ENCODE assay signal across 24 cellular contexts in genomic region chr3:45741247-45741646, GRCh38. TPM values are rescaled to one million over a fixed set of nuclear protein-coding genes. Genes with fewer than 3 reads are reported as not detected.
DNase-seq lines count a peak whose midpoint lies in the region; ATAC-seq lines count a peak whose summit lies in the region.
"Had no signal": no experiment of that assay in that cellular context is flagged by ENCODE, and none has a peak within 500 bp of the region (broad histone marks: within the 10 kb centered on the region; RNA-seq: fewer than 3 reads in every experiment).

No MANE protein-coding gene starts in this region.

- peak overlapping the region; percentile 92 for H3K27ac Mint-ChIP-seq in activated naive CD4-positive, alpha-beta T cell treated with anti-CD3 and anti-CD28 coated beads, Interleukin-2, amount 50 U/mL, for 24 hours
- peak overlapping the region; percentile 50 for H3K27ac Mint-ChIP-seq in activated naive CD8-positive, alpha-beta T cell treated with anti-CD3 and anti-CD28 coated beads, Interleukin-2, amount 10 ng/mL, durations not matched to agents 7 days and 5 days
- H3K27ac Mint-ChIP-seq in stimulated activated memory B cell treated with anti-CD40 and anti-IgM and Interleukin-4, amounts not matched to agents 10 μg/mL and 1 μg/mL and 100 μg/mL, for 72 hours: peak overlapping the region; percentile 45
- H3K27ac Mint-ChIP-seq: mesothelial cell of epicardium had no signal

- peaks cover 41% of the 10 kb centered on the region for H3K4me1 ChIP-seq in HUES48 (ENCODE audit: control insufficient read depth, insufficient read depth, low read length)
- H3K4me1 ChIP-seq: foreskin keratinocyte, upper lobe of right lung had no signal

- ATAC-seq in activated naive CD8-positive, alpha-beta T cell treated with anti-CD3 and anti-CD28 coated beads, Interleukin-2, amount 10 ng/mL, durations not matched to agents 7 days and 5 days (ENCODE audit: low read depth): no peak
- no peak for ATAC-seq in stimulated activated memory B cell treated with anti-CD40 and anti-IgM and Interleukin-4, amounts not matched to agents 10 μg/mL and 1 μg/mL and 100 μg/mL, for 72 hours
- ATAC-seq: foreskin keratinocyte, left colon had no signal

- H3K27ac ChIP-seq in HUES48 (ENCODE audit: low read depth, low read length): peak overlapping the region; percentile 89
- H3K27ac ChIP-seq: brain microvascular endothelial cell, epithelial cell of prostate, foreskin keratinocyte, HL-60, upper lobe of right lung, VCaP had no signal

- no peak overlapping the region for H3K4me3 ChIP-seq in HUES48 (ENCODE audit: low read depth, low read length)
- H3K4me3 ChIP-seq: HAP-1, upper lobe of right lung had no signal

- H3K4me3 Mint-ChIP-seq in activated naive CD4-positive, alpha-beta T cell treated with anti-CD3 and anti-CD28 coated beads, Interleukin-2, amount 50 U/mL, for 24 hours: peak overlapping the region; percentile 31
- peak overlapping the region; percentile 17 for H3K4me3 Mint-ChIP-seq in activated naive CD8-positive, alpha-beta T cell treated with anti-CD3 and anti-CD28 coated beads, Interleukin-2, amount 10 ng/mL, durations not matched to agents 7 days and 5 days
- H3K4me3 Mint-ChIP-seq in stimulated activated memory B cell treated with anti-CD40 and anti-IgM and Interleukin-4, amounts not matched to agents 10 μg/mL and 1 μg/mL and 100 μg/mL, for 72 hours: no peak overlapping the region
- H3K4me3 Mint-ChIP-seq: mesothelial cell of epicardium had no signal

- H3K9ac ChIP-seq in HUES48 (ENCODE audit: low read depth, low read length): no peak overlapping the region

- H3K9me3 Mint-ChIP-seq in activated naive CD4-positive, alpha-beta T cell treated with anti-CD3 and anti-CD28 coated beads, Interleukin-2, amount 50 U/mL, for 24 hours: no peaks in the 10 kb centered on the region
- H3K9me3 Mint-ChIP-seq in activated naive CD8-positive, alpha-beta T cell treated with anti-CD3 and anti-CD28 coated beads, Interleukin-2, amount 10 ng/mL, durations not matched to agents 7 days and 5 days: no peaks in the 10 kb centered on the region
- no peaks in the 10 kb centered on the region for H3K9me3 Mint-ChIP-seq in stimulated activated memory B cell treated with anti-CD40 and anti-IgM and Interleukin-4, amounts not matched to agents 10 μg/mL and 1 μg/mL and 100 μg/mL, for 72 hours
- H3K9me3 Mint-ChIP-seq: mesothelial cell of epicardium had no signal

- peaks cover 19% of the 10 kb centered on the region for H3K36me3 Mint-ChIP-seq in activated naive CD4-positive, alpha-beta T cell treated with anti-CD3 and anti-CD28 coated beads, Interleukin-2, amount 50 U/mL, for 24 hours
- H3K36me3 Mint-ChIP-seq in activated naive CD8-positive, alpha-beta T cell treated with anti-CD3 and anti-CD28 coated beads, Interleukin-2, amount 10 ng/mL, durations not matched to agents 7 days and 5 days: peaks cover 37% of the 10 kb centered on the region
- H3K36me3 Mint-ChIP-seq in stimulated activated memory B cell treated with anti-CD40 and anti-IgM and Interleukin-4, amounts not matched to agents 10 μg/mL and 1 μg/mL and 100 μg/mL, for 72 hours: peaks cover 64% of the 10 kb centered on the region

- no peaks in the 10 kb centered on the region for H3K9me3 ChIP-seq in HUES48 (ENCODE audit: control insufficient read depth, insufficient read depth, low read length)
- H3K9me3 ChIP-seq: HAP-1, upper lobe of right lung had no signal

- no peaks in the 10 kb centered on the region for H3K27me3 ChIP-seq in HUES48 (ENCODE audit: control insufficient read depth, insufficient read depth, low read length)
- H3K27me3 ChIP-seq: brain microvascular endothelial cell, foreskin keratinocyte, upper lobe of right lung had no signal

- H3K27me3 Mint-ChIP-seq in activated naive CD4-positive, alpha-beta T cell treated with anti-CD3 and anti-CD28 coated beads, Interleukin-2, amount 50 U/mL, for 24 hours: no peaks in the 10 kb centered on the region
- no peaks in the 10 kb centered on the region for H3K27me3 Mint-ChIP-seq in activated naive CD8-positive, alpha-beta T cell treated with anti-CD3 and anti-CD28 coated beads, Interleukin-2, amount 10 ng/mL, durations not matched to agents 7 days and 5 days
- H3K27me3 Mint-ChIP-seq in stimulated activated memory B cell treated with anti-CD40 and anti-IgM and Interleukin-4, amounts not matched to agents 10 μg/mL and 1 μg/mL and 100 μg/mL, for 72 hours: no peaks in the 10 kb centered on the region

- no peak for DNase-seq in activated naive CD4-positive, alpha-beta T cell (lab: John Stamatoyannopoulos, UW)
- DNase-seq in activated naive CD8-positive, alpha-beta T cell treated with anti-CD3 and anti-CD28 coated beads, Interleukin-2, amount 10 ng/mL, durations not matched to agents 7 days and 5 days: no peak
- no peak for DNase-seq in stimulated activated CD4-positive, alpha-beta T cell treated with anti-CD3 and anti-CD28 coated beads, Interleukin-1b, Interleukin-23, amount 100 ng/mL, for 48 hours
- DNase-seq in NCI-H2029 treated with DMSO at 0.1 percent for 48 hours (lab: John Stamatoyannopoulos, UW) (no peak), kidney glomerular epithelial cell (lab: John Stamatoyannopoulos, UW) (no peak)
- DNase-seq: brain microvascular endothelial cell; foreskin keratinocyte; KG1; left colon; NCI-H2029; retina; stimulated activated CD4-positive, alpha-beta T cell treated with anti-CD3 and anti-CD28 coated beads, Interleukin-12 subunit alpha, Interleukin-12 subunit beta, amount 100 ng/mL, for 4 hours; stimulated activated naive CD4-positive, alpha-beta T cell treated with Interleukin-2 at 50 U/mL for 16 hours; SW 1271; upper lobe of right lung had no signal

- H3K4me1 Mint-ChIP-seq in activated naive CD4-positive, alpha-beta T cell treated with anti-CD3 and anti-CD28 coated beads, Interleukin-2, amount 50 U/mL, for 24 hours: peaks cover 39% of the 10 kb centered on the region
- peaks cover 24% of the 10 kb centered on the region for H3K4me1 Mint-ChIP-seq in activated naive CD8-positive, alpha-beta T cell treated with anti-CD3 and anti-CD28 coated beads, Interleukin-2, amount 10 ng/mL, durations not matched to agents 7 days and 5 days
- H3K4me1 Mint-ChIP-seq in stimulated activated memory B cell treated with anti-CD40 and anti-IgM and Interleukin-4, amounts not matched to agents 10 μg/mL and 1 μg/mL and 100 μg/mL, for 72 hours: peaks cover 29% of the 10 kb centered on the region
- H3K4me1 Mint-ChIP-seq: mesothelial cell of epicardium had no signal

- POLR2A ChIA-PET in activated naive CD8-positive, alpha-beta T cell treated with anti-CD3 and anti-CD28 coated beads, Interleukin-2, amount 10 ng/mL, durations not matched to agents 7 days and 5 days (lab: Charles Lee): no interaction called here

- peaks cover 94% of the 10 kb centered on the region for H3K36me3 ChIP-seq in HUES48 (ENCODE audit: control insufficient read depth, insufficient read depth, low read length)

RNA-seq across cellular contexts. Expression of gene SACM1L, which starts 52.1 kb away (rescaled TPM):
- total RNA-seq in activated naive CD8-positive, alpha-beta T cell treated with anti-CD3 and anti-CD28 coated beads, Interleukin-2, amount 10 ng/mL, durations not matched to agents 7 days and 5 days: 10 to 100 TPM; 89.8 to 91.6 TPM

RNA-seq across cellular contexts. Expression of gene SLC6A20, which starts 55.1 kb away (rescaled TPM):
- not detected for total RNA-seq in activated naive CD8-positive, alpha-beta T cell treated with anti-CD3 and anti-CD28 coated beads, Interleukin-2, amount 10 ng/mL, durations not matched to agents 7 days and 5 days
- total RNA-seq: mesothelial cell of epicardium, NCI-H460 had no signal
